Comparison of ENCODE assay signal across 8 cellular contexts in the genomic region with DNA sequence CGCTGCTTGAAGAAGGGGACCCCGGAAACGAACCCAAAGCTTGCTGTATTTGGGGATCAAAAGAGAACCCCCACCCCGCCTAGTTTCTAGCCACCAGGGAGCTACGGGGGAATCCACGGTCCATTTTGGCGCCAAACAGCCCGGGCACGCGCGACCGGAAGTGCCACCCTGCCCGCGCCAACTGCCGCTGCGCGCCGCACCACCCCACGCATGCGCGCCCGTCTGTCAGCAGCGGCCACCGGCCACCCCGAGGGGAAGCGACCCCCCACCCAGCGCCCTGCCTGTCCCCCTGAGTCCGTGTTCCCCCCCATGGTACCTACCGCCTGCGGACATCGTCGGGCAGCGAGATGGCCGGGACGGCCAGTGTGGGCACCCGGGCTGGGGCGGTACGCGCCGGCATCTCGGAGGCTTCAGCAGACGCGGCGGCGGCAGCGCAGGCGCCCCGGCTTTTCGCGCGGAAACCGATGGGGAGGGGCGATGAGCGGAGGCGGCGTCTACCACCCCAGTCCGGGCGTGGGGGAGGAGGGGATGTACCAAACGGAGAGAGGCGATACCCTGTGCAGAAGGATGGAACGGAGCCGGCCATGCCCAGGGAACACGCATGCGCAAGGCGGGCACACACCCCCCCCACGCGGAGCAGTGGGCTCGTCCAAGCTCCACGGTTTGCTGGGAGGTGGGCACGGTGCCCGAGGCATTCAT. TPM values are rescaled to one million over a fixed set of nuclear protein-coding genes. Genes with fewer than 3 reads are reported as not detected.
A peak's percentile ranks its signal among the peaks of the same experiment; 100 is the strongest.
DNase-seq lines count a peak whose midpoint lies in the region; ATAC-seq lines count a peak whose summit lies in the region.

A gene (minus strand): TSS at position 454 of the 699 bp plus-strand sequence. CDS start 54 bp downstream, at position 400.

- peak within 1 kb of the TSS; percentile 61 to 62 for H3K4me3 ChIP-seq in CD4-positive, alpha-beta memory T cell (ENCODE audit: low read length in 2 of 2)

- intact Hi-C loops in CD4-positive, alpha-beta memory T cell (cut with micrococcal nuclease), result loop anchor here (1.0 to 5.0 kb wide), 3 partner anchors 36 to 92 kb away; a partner anchor contains a TSS

- no peaks in the 10 kb centered on the region for H3K9me3 Mint-ChIP-seq in CD4-positive, alpha-beta memory T cell

- H3K27me3 ChIP-seq in CD4-positive, alpha-beta memory T cell (ENCODE audit: insufficient read depth, low read length), result no peaks in the 10 kb centered on the region

- H3K4me1 ChIP-seq in CD4-positive, alpha-beta memory T cell (ENCODE audit: insufficient read depth, low read length), result peaks cover 41% of the 10 kb centered on the region

- peak; percentile 78 for ATAC-seq in GM19455 (IDR thresholded peaks at IDR 0.05; ENCODE audit: unreplicated experiment)

- H3K27me3 Mint-ChIP-seq in CD4-positive, alpha-beta memory T cell, result no peaks in the 10 kb centered on the region

- peak within 1 kb of the TSS; percentile 77 for H3K27ac ChIP-seq in CD4-positive, alpha-beta memory T cell (ENCODE audit: low read depth, low read length)

- CTCF ChIA-PET in CD4-positive, alpha-beta memory T cell (lab: Charles Lee; ENCODE audit: partially characterized antibody), result interaction anchor here (0.8 to 1.1 kb wide), 3 partner anchors 56 to 64 kb away, joined by 3 to 8 read pairs (median 3); no protein-coding TSS in a partner anchor

- POLR2A ChIA-PET in CD4-positive, alpha-beta memory T cell (lab: Charles Lee; ENCODE audit: partially characterized antibody), result interaction anchor here (0.6 to 2.9 kb wide), 14 partner anchors 10 to 208 kb away, joined by 3 to 27 read pairs (median 4); a partner anchor contains a TSS

- peak within 1 kb of the TSS; percentile 90 to 97 (median 96) for H3K4me3 Mint-ChIP-seq in CD4-positive, alpha-beta memory T cell

- H3K36me3 Mint-ChIP-seq in CD4-positive, alpha-beta memory T cell, result peaks cover 5 to 19% of the 10 kb centered on the region in 2 donors

- peaks cover 22 to 52% (median 37%) of the 10 kb centered on the region in 4 donors for H3K4me1 Mint-ChIP-seq in CD4-positive, alpha-beta memory T cell

- H3K27ac Mint-ChIP-seq in CD4-positive, alpha-beta memory T cell, result peak within 1 kb of the TSS; percentile 83 to 97 (median 95)

- peaks cover 6% of the 10 kb centered on the region for H3K36me3 ChIP-seq in CD4-positive, alpha-beta memory T cell (ENCODE audit: insufficient read depth, low read length)

- no peaks in the 10 kb centered on the region for H3K9me3 ChIP-seq in CD4-positive, alpha-beta memory T cell (ENCODE audit: control insufficient read depth in 1 of 2, low read length in 2 of 2)

- peak; percentile 94 to 98 (median 95) for DNase-seq in CD4-positive, alpha-beta memory T cell
- DNase-seq in HT-29 (ENCODE audit: low spot score), result peak; percentile 92
- peak; percentile 99 for DNase-seq in NK-92 treated with Interleukin-12 subunit alpha and Interleukin-12 subunit beta, amount 100 ng/mL, for 24 hours (lab: John Stamatoyannopoulos, UW)
- DNase-seq in activated CD8-positive, alpha-beta memory T cell treated with anti-CD3 and anti-CD28 coated beads for 24 hours, result peak; percentile 99
- peak; percentile 88 for DNase-seq in effector CD8-positive, alpha-beta T cell (lab: John Stamatoyannopoulos, UW)
- peak; percentile 97 to 98 for DNase-seq in lung microvascular endothelial cell (ENCODE audit: low read depth in 2 of 2)
- DNase-seq in stimulated activated CD4-positive, alpha-beta T cell treated with anti-CD3 and anti-CD28 coated beads, TNF-alpha, amount 100 ng/mL, for 4 hours (ENCODE audit: low read depth in 3 of 3), result peak; percentile 94 to 98 (median 97)

RNA-seq across cellular contexts. Expression of the gene that starts here (rescaled TPM):
- 100 to 1,000 TPM; 208 to 250 TPM for total RNA-seq in CD4-positive, alpha-beta memory T cell
- polyA plus RNA-seq in CD4-positive, alpha-beta memory T cell, result 100 to 1,000 TPM in 1 of 2 donors, 10 to 100 TPM in 1; 53.5 to 166 TPM
- total RNA-seq in HT-29 (2014; rRNA removed; shearing (Covaris generic)), result 105 and 136 TPM in 2 replicates
- 14.9 and 15.3 TPM in 2 replicates for total RNA-seq in lung microvascular endothelial cell

Comparison
In these comparisons a context has a peak if more than half of its experiments do, and no peak if none do; other contexts are left out.
1. Peak in every context shown above with its lines: DNase-seq, ATAC-seq, H3K4me3 ChIP-seq and H3K27ac ChIP-seq.